23 cellular contexts compared by ENCODE assay signal in genomic region chr2:186558512-186559276, GRCh38. TPM values are rescaled to one million over a fixed set of nuclear protein-coding genes. Genes with fewer than 3 reads are reported as not detected.
DNase-seq lines count a peak whose midpoint lies in the region; ATAC-seq, FAIRE-seq and TF ChIP-seq lines count a peak whose summit lies in the region.
"Had no signal": no experiment of that assay in that cellular context is flagged by ENCODE, and none has a peak within 500 bp of the region (broad histone marks: within the 10 kb centered on the region; RNA-seq: fewer than 3 reads in every experiment).

No MANE protein-coding gene starts in this region.

- no peaks in the 10 kb centered on the region for H3K36me3 ChIP-seq in Panc1 (ENCODE audit: control insufficient read depth, insufficient read depth, low read length)
- H3K36me3 ChIP-seq in mesenchymal stem cell (ENCODE audit: control insufficient read depth in 1 of 2, insufficient read depth in 2 of 2, low read depth in 1 of 2, low read length in 2 of 2): no peaks in the 10 kb centered on the region
- no peaks in the 10 kb centered on the region for H3K36me3 ChIP-seq in heart right ventricle
- no peaks in the 10 kb centered on the region for H3K36me3 ChIP-seq in lower lobe of right lung

- H4K8ac ChIP-seq in mesenchymal stem cell (ENCODE audit: low read length): no peak overlapping the region

- H2BK12ac ChIP-seq in mesenchymal stem cell (ENCODE audit: low read length in 2 of 2): no peak overlapping the region

- no TSS peak for BruUV-seq in Panc1 (replicated peaks; lab: Mats Ljungman, UMichigan)

- no peak overlapping the region for H3K4ac ChIP-seq in mesenchymal stem cell (ENCODE audit: low read depth in 1 of 2, low read length in 2 of 2)

- H3K27me3 ChIP-seq in Panc1 (ENCODE audit: control insufficient read depth, insufficient read depth, low read length) (no peaks in the 10 kb centered on the region), mesenchymal stem cell (ENCODE audit: control insufficient read depth in 1 of 2, insufficient read depth in 1 of 2, low read length in 2 of 2) (no peaks in the 10 kb centered on the region), heart right ventricle (no peaks in the 10 kb centered on the region), lower lobe of right lung (ENCODE audit: low read depth) (no peaks in the 10 kb centered on the region)

- H2BK120ac ChIP-seq in mesenchymal stem cell (ENCODE audit: low read depth, low read length): no peak overlapping the region

- H2BK15ac ChIP-seq in mesenchymal stem cell (ENCODE audit: low read depth, poor library complexity, severe bottlenecking): no peak overlapping the region

- FAIRE-seq in GM12892 (lab: Jason Lieb, UNC): peak; percentile 50

- no peak overlapping the region for H2AK5ac ChIP-seq in mesenchymal stem cell (ENCODE audit: low read length, severe bottlenecking)

- H3K23ac ChIP-seq in mesenchymal stem cell (ENCODE audit: low read length in 2 of 2): no peak overlapping the region

- H3K14ac ChIP-seq in mesenchymal stem cell (ENCODE audit: low read length in 2 of 2): no peak overlapping the region

- H3K18ac ChIP-seq in mesenchymal stem cell (ENCODE audit: low read depth in 1 of 2, low read length in 2 of 2): no peak overlapping the region

- POLR2A ChIA-PET in Panc1 (lab: Charles Lee): no interaction called here

- no peaks in the 10 kb centered on the region for H3K79me1 ChIP-seq in mesenchymal stem cell (replicated peaks; ENCODE audit: low read length, poor library complexity, severe bottlenecking)

- no peak overlapping the region for H2BK5ac ChIP-seq in mesenchymal stem cell (ENCODE audit: low read depth, low read length, poor library complexity, severe bottlenecking)

- TF ChIP-seq CTCF in Panc1 (IDR thresholded peaks at IDR 0.05): no peak
- TF ChIP-seq CTCF in cardiac fibroblast (IDR thresholded peaks at IDR 0.05; ENCODE audit: low read depth, low read length): no peak
- no peak for TF ChIP-seq CTCF in heart right ventricle (IDR thresholded peaks at IDR 0.05)
- TF ChIP-seq CTCF in lower lobe of right lung (IDR thresholded peaks at IDR 0.05): no peak

- in situ Hi-C loops in Panc1 (cut with HindIII; ENCODE audit: low pct_unique_long_range_greater_than_20kb, low sequenced_read_pairs): no loop called here

- no peak for TF ChIP-seq POLR2A in GM12892 (IDR thresholded peaks at IDR 0.05; ENCODE audit: low read depth, low read length)

- H2AFZ ChIP-seq in mesenchymal stem cell (ENCODE audit: low read depth, low read length): no peak overlapping the region

- no peak for ATAC-seq in Panc1
- ATAC-seq in activated CD4-positive, CD25-positive, alpha-beta regulatory T cell treated with anti-CD3 and anti-CD28 coated beads, Interleukin-2, amount 50 U/mL, for 24 hours: no peak
- no peak for ATAC-seq in heart right ventricle
- ATAC-seq in lower lobe of right lung: no peak

- no peak overlapping the region for H3K9ac ChIP-seq in mesenchymal stem cell (ENCODE audit: low read length)

- H3K27ac ChIP-seq in Panc1 (ENCODE audit: low read length) (peak overlapping the region; percentile 44; the same call in 1 of the 2 replicates), mesenchymal stem cell (ENCODE audit: low read length, poor library complexity, severe bottlenecking) (no peak overlapping the region), heart right ventricle (no peak overlapping the region), lower lobe of right lung (no peak overlapping the region)
- H3K27ac ChIP-seq: C4-2B had no signal

- DNase-seq in GM12892 (ENCODE audit: insufficient read length) (no peak), Panc1 (ENCODE audit: low read depth, low spot score) (no peak), cardiac fibroblast (ENCODE audit: low read depth in 2 of 2) (peak; percentile 33 to 38), mesenchymal stem cell (peak; percentile 50), amniotic stem cell (lab: John Stamatoyannopoulos, UW) (no peak), heart right ventricle (no peak), lower lobe of right lung (no peak)
- DNase-seq: Calu3; CD8-positive, alpha-beta memory T cell; DMS153; H7; Karpas-422; MV-4-11; NCI-H1105 treated with DMSO at 0.1 percent for 48 hours; NCI-H1694 treated with DMSO at 0.1 percent for 48 hours; NCI-H2081 treated with DMSO at 0.1 percent for 48 hours; NCI-H446 treated with DMSO at 0.1 percent for 48 hours; NCI-H526 treated with DMSO at 0.1 percent for 48 hours; OCI-M1; RPMI8226; SHP77 had no signal

- H4K91ac ChIP-seq in mesenchymal stem cell (ENCODE audit: low read length): no peak overlapping the region

- CTCF ChIA-PET in Panc1 (lab: Charles Lee): no interaction called here

- H3K4me3 ChIP-seq in Panc1 (ENCODE audit: low read depth in 2 of 2, low read length in 2 of 2) (no peak overlapping the region), cardiac fibroblast (replicated peaks in 1 of 2; ENCODE audit: low read depth in 2 of 2, low read length in 2 of 2) (no peak overlapping the region), mesenchymal stem cell (ENCODE audit: insufficient read depth in 1 of 2, low read depth in 1 of 2, low read length in 2 of 2) (no peak overlapping the region), heart right ventricle (no peak overlapping the region), lower lobe of right lung (no peak overlapping the region)

- H3K4me1 ChIP-seq in Panc1 (ENCODE audit: control insufficient read depth, insufficient read depth, low read length): peaks cover 16% of the 10 kb centered on the region
- H3K4me1 ChIP-seq in mesenchymal stem cell (ENCODE audit: control insufficient read depth, insufficient read depth, low read depth, low read length): peaks cover 3% of the 10 kb centered on the region
- peaks cover 0 to 8% (median 0%) of the 10 kb centered on the region in 9 donors for H3K4me1 ChIP-seq in heart right ventricle
- no peaks in the 10 kb centered on the region for H3K4me1 ChIP-seq in lower lobe of right lung

- intact Hi-C loops in Panc1 (cut with micrococcal nuclease; ENCODE audit: unreplicated experiment): no loop called here
- intact Hi-C loops in heart right ventricle (cut with DNase I): no loop called here
- intact Hi-C loops in lower lobe of right lung (cut with DNase I): no loop called here

- H3K9me3 ChIP-seq in Panc1 (ENCODE audit: control insufficient read depth, insufficient read depth, low read depth, low read length) (no peaks in the 10 kb centered on the region; the same call in 1 of the 2 replicates), mesenchymal stem cell (ENCODE audit: control insufficient read depth, low read length) (peaks cover 4% of the 10 kb centered on the region), heart right ventricle (no peaks in the 10 kb centered on the region), lower lobe of right lung (no peaks in the 10 kb centered on the region)

- no peak overlapping the region for H3K4me2 ChIP-seq in mesenchymal stem cell (ENCODE audit: low read length, poor library complexity, severe bottlenecking)

- 14% methylated on average over 1 of the region's 2 CpGs for WGBS in mesenchymal stem cell
- WGBS in heart right ventricle, 2 donors: 84 to 87% methylated on average over 2 of the region's 2 CpGs

RNA-seq across cellular contexts. Expression of gene ITGAV, which starts 31.2 kb away (rescaled TPM):
- polyA plus RNA-seq in GM12892 (2012; ENCODE audit: missing spikeins): 5.1 TPM
- 218 TPM for total RNA-seq in Panc1 (2021; ENCODE audit: unreplicated experiment)
- polyA plus RNA-seq in Panc1 (2012; ENCODE audit: insufficient read length): 140 TPM
- 126 TPM for polyA plus RNA-seq in mesenchymal stem cell (2013, experiment 1 of 2)
- polyA plus RNA-seq in mesenchymal stem cell (2013, experiment 2 of 2): 117 TPM
- 100 to 1,000 TPM; 153 to 292 (median 228) TPM for total RNA-seq in heart right ventricle
- polyA plus RNA-seq in heart right ventricle: 10 to 100 TPM; 17.2 to 43.2 TPM
- 46.6 TPM for total RNA-seq in lower lobe of right lung

Comparison
In these comparisons a context has a peak if more than half of its experiments do, and no peak if none do; other contexts are left out.
1. DNase-seq: peak in cardiac fibroblast (2 of 2) and mesenchymal stem cell (single experiment); none in GM12892 (single experiment), Panc1 (single experiment), amniotic stem cell (single experiment), heart right ventricle (0 of 2) and lower lobe of right lung (single experiment).